Comparison of ENCODE assay signal across 16 cellular contexts in the genomic region with DNA sequence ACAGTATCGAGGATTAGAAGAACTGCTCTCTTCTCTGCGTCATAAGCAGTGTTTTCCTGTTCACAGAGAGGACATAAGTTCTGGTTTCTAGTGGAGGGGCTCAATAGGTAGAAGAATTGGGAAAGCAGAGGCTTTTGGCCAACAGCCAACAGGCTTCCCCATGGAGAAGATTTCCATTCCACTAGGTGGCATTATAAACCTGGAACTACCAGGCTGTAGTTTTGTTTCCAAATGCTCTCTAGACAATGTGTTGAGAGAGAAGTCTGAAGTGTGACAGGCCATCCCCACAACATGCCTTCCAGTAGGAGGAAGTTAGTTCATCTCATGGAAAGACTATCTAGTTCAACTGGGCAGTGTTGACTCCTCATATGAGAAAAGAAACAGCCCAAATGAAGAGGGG.
A peak's percentile ranks its signal among the peaks of the same experiment; 100 is the strongest.
DNase-seq lines count a peak whose midpoint lies in the region; TF ChIP-seq lines count a peak whose summit lies in the region.
"Had no signal": no experiment of that assay in that cellular context is flagged by ENCODE, and none has a peak within 500 bp of the region (broad histone marks: within the 10 kb centered on the region; RNA-seq: fewer than 3 reads in every experiment).

No MANE protein-coding gene starts in this region.

- H3K9ac ChIP-seq in endodermal cell (ENCODE audit: extremely low read depth, low read length, poor library complexity, severe bottlenecking), result no peak overlapping the region

- no peak overlapping the region for H3K27ac ChIP-seq in cardiac muscle cell
- H3K27ac ChIP-seq in endodermal cell (ENCODE audit: low read depth, low read length), result no peak overlapping the region
- H3K27ac ChIP-seq: epithelial cell of prostate had no signal

- H3K27ac Mint-ChIP-seq in endodermal cell (no peak overlapping the region), type B pancreatic cell (peak overlapping the region; percentile 51)
- H3K27ac Mint-ChIP-seq: activated T-cell treated with anti-CD3 and anti-CD28 coated beads, Interleukin-2, amount 50 U/mL, for 72 hours had no signal

- H3K27me3 ChIP-seq in cardiac muscle cell (no peaks in the 10 kb centered on the region), endodermal cell (ENCODE audit: control insufficient read depth, insufficient read depth, low read length, poor library complexity, severe bottlenecking) (no peaks in the 10 kb centered on the region)

- H3K27me3 Mint-ChIP-seq in endodermal cell (ENCODE audit: insufficient read depth) (no peaks in the 10 kb centered on the region), type B pancreatic cell (no peaks in the 10 kb centered on the region)

- H3K4me3 Mint-ChIP-seq in endodermal cell (no peak overlapping the region), type B pancreatic cell (no peak overlapping the region)
- H3K4me3 Mint-ChIP-seq: activated T-cell treated with anti-CD3 and anti-CD28 coated beads, Interleukin-2, amount 50 U/mL, for 72 hours; neural crest cell had no signal

- no peaks in the 10 kb centered on the region for H3K4me1 ChIP-seq in cardiac muscle cell (ENCODE audit: low read depth)
- no peaks in the 10 kb centered on the region for H3K4me1 ChIP-seq in endodermal cell (ENCODE audit: control insufficient read depth, insufficient read depth, low read length)

- DNase-seq in cardiac muscle cell (ENCODE audit: low read depth in 1 of 2, low spot score in 1 of 2) (peak in 1 of 2 donors; percentile 24), cardiac septum (ENCODE audit: low spot score) (no peak), NCI-H69 (lab: John Stamatoyannopoulos, UW) (peak; percentile 24), endodermal cell (no peak), type B pancreatic cell (ENCODE audit: extremely low spot score, unreplicated experiment) (no peak)
- no peak for DNase-seq in activated CD8-positive, alpha-beta memory T cell treated with anti-CD3 and anti-CD28 coated beads for 24 hours
- no peak for DNase-seq in stimulated activated CD4-positive, alpha-beta T cell treated with anti-CD3 and anti-CD28 coated beads, Interleukin-4, amount 100 ng/mL, for 1 hour
- DNase-seq in stimulated activated naive CD4-positive, alpha-beta T cell (lab: John Stamatoyannopoulos, UW), result no peak
- DNase-seq: activated CD4-positive, CD25-positive, alpha-beta regulatory T cell treated with anti-CD3 and anti-CD28 coated beads, Interleukin-2, amount 50 U/mL, for 72 hours; activated T-cell treated with anti-CD3 and anti-CD28 coated beads, Interleukin-2, amount 50 U/mL, for 72 hours; islet precursor cell; NCI-H187 treated with DMSO at 0.1 percent for 48 hours; Right ventricle myocardium superior; stimulated activated CD4-positive, alpha-beta T cell treated with anti-CD3 and anti-CD28 coated beads, Interleukin-12 subunit alpha, Interleukin-12 subunit beta, amount 100 ng/mL, for 4 hours had no signal

- H3K36me3 Mint-ChIP-seq in endodermal cell (ENCODE audit: low read depth) (no peaks in the 10 kb centered on the region), type B pancreatic cell (no peaks in the 10 kb centered on the region)

- intact Hi-C loops in cardiac septum (cut with DNase I), result no loop called here

- H3K4me1 Mint-ChIP-seq in endodermal cell, result no peaks in the 10 kb centered on the region
- no peaks in the 10 kb centered on the region for H3K4me1 Mint-ChIP-seq in type B pancreatic cell (ENCODE audit: unreplicated experiment)
- H3K4me1 Mint-ChIP-seq: neural crest cell had no signal

- no peak overlapping the region for H3K4me3 ChIP-seq in cardiac muscle cell
- H3K4me3 ChIP-seq in endodermal cell (ENCODE audit: low read length), result no peak overlapping the region

- TF ChIP-seq CTCF in cardiac muscle cell (IDR thresholded peaks at IDR 0.05; ENCODE audit: low read depth, low read length) (peak; percentile 12), endodermal cell (conservative IDR thresholded peaks at IDR 0.05) (peak; percentile 32), type B pancreatic cell (conservative IDR thresholded peaks at IDR 0.05) (no peak)

- H3K9me3 ChIP-seq in cardiac muscle cell (ENCODE audit: low read depth), result no peaks in the 10 kb centered on the region
- H3K9me3 ChIP-seq in endodermal cell (ENCODE audit: control insufficient read depth, low read length), result peaks cover 31% of the 10 kb centered on the region

- H3K36me3 ChIP-seq in cardiac muscle cell (no peaks in the 10 kb centered on the region), endodermal cell (ENCODE audit: control insufficient read depth, insufficient read depth, low read length) (no peaks in the 10 kb centered on the region)

- peaks cover 45% of the 10 kb centered on the region for H3K9me3 Mint-ChIP-seq in endodermal cell
- H3K9me3 Mint-ChIP-seq in type B pancreatic cell, result peaks cover 14% of the 10 kb centered on the region

- 91% methylated on average over 2 of the region's 2 CpGs; no CpG with 5 or more reads in 1 of the 2 experiments for WGBS in endodermal cell (ENCODE audit: insufficient coverage in 1 of 2, insufficient read length in 1 of 2), 2 experiments
